In the genomic region with DNA sequence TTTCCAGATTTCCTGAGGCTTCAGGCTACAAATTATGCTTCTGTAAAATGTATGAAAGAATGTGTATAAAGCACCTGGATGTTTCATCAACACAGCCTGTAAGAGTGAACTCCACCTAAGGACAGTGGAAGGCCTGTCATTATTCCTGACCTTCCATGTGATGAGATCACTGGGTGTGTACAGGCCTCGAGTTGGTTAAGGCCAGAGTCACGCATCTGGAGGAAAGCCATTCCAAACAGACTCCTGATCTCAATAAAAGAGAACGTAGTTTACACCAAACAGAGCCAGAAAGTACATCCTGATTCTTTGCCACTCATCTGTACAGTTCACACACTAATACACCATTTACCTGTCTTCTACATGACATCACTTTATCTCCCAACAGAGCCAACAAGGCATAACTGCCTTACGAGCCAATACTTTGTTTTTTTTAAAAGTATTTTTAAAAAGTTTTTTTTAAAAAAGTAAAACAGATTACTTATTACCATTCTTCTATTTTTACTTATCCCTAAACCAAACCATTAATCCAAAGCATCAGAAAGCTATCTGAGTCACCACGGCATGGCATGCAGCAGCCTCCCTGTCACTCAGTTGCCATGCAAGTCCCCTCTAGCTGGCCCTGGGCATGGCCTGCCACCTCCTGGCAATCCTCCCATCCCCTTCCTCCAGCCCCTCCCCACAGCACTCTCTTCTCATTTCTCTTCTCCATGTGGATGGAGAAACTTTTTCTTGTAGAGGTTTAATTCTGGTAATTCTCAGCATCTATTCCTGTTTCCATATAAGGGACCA, we compare ENCODE assay signal across 9 cellular contexts.
DNase-seq lines count a peak whose midpoint lies in the region; ATAC-seq, FAIRE-seq and TF ChIP-seq lines count a peak whose summit lies in the region.
"Had no signal": no experiment of that assay in that cellular context is flagged by ENCODE, and none has a peak within 500 bp of the region (broad histone marks: within the 10 kb centered on the region; RNA-seq: fewer than 3 reads in every experiment).

No MANE protein-coding gene starts in this region.

- H3K27ac ChIP-seq in suprapubic skin = peak overlapping the region; percentile 76

- WGBS in suprapubic skin = 31% methylated on average over 5 of the region's 5 CpGs

- no peaks in the 10 kb centered on the region for H3K9me3 Mint-ChIP-seq in activated T-helper 17 cell treated with anti-CD3 and anti-CD28 coated beads, Interleukin-2, amount 50 U/mL, for 72 hours
- H3K9me3 Mint-ChIP-seq: activated CD4-positive, alpha-beta T cell treated with anti-CD3 and anti-CD28 coated beads, Interleukin-2, amount 10 ng/mL, durations not matched to agents 24 days and 14 days had no signal

- H3K4me1 Mint-ChIP-seq in activated T-helper 17 cell treated with anti-CD3 and anti-CD28 coated beads, Interleukin-2, amount 50 U/mL, for 72 hours = peaks cover 6% of the 10 kb centered on the region

- TF ChIP-seq POLR2A in suprapubic skin (IDR thresholded peaks at IDR 0.05) = no peak

- H3K4me3 ChIP-seq in bronchial epithelial cell (ENCODE audit: low read depth, low read length) (no peak overlapping the region), suprapubic skin (no peak overlapping the region)

- DNase-seq in LHCN-M2 (ENCODE audit: low read depth) (peak; percentile 85), bronchial epithelial cell (ENCODE audit: low read depth) (peak; percentile 78), hepatic stellate cell (ENCODE audit: low spot score) (peak; percentile 73), suprapubic skin (ENCODE audit: low spot score in 2 of 2) (no peak)
- DNase-seq in activated CD4-positive, CD25-positive, alpha-beta regulatory T cell (lab: John Stamatoyannopoulos, UW) = no peak
- DNase-seq: activated CD4-positive, alpha-beta T cell treated with anti-CD3 and anti-CD28 coated beads, Interleukin-2, amount 10 ng/mL, durations not matched to agents 24 days and 14 days; kidney had no signal

- H3K27me3 Mint-ChIP-seq in activated T-helper 17 cell treated with anti-CD3 and anti-CD28 coated beads, Interleukin-2, amount 50 U/mL, for 72 hours = no peaks in the 10 kb centered on the region
- H3K27me3 Mint-ChIP-seq: activated CD4-positive, alpha-beta T cell treated with anti-CD3 and anti-CD28 coated beads, Interleukin-2, amount 10 ng/mL, durations not matched to agents 24 days and 14 days had no signal

- no peak for FAIRE-seq in bronchial epithelial cell (lab: Jason Lieb, UNC)
- FAIRE-seq: kidney had no signal

- H3K27ac Mint-ChIP-seq in activated T-helper 17 cell treated with anti-CD3 and anti-CD28 coated beads, Interleukin-2, amount 50 U/mL, for 72 hours = no peak overlapping the region
- H3K27ac Mint-ChIP-seq: activated CD4-positive, alpha-beta T cell treated with anti-CD3 and anti-CD28 coated beads, Interleukin-2, amount 10 ng/mL, durations not matched to agents 24 days and 14 days had no signal

- H3K4me3 Mint-ChIP-seq in activated T-helper 17 cell treated with anti-CD3 and anti-CD28 coated beads, Interleukin-2, amount 50 U/mL, for 72 hours = no peak overlapping the region
- H3K4me3 Mint-ChIP-seq: activated CD4-positive, alpha-beta T cell treated with anti-CD3 and anti-CD28 coated beads, Interleukin-2, amount 10 ng/mL, durations not matched to agents 24 days and 14 days had no signal

- H3K36me3 Mint-ChIP-seq in activated T-helper 17 cell treated with anti-CD3 and anti-CD28 coated beads, Interleukin-2, amount 50 U/mL, for 72 hours (ENCODE audit: low read depth) = peaks cover 100% of the 10 kb centered on the region

- ATAC-seq in activated T-helper 17 cell treated with anti-CD3 and anti-CD28 coated beads, Interleukin-2, amount 50 U/mL, for 72 hours (replicated peaks) = no peak
- no peak for ATAC-seq in GM21526 (IDR thresholded peaks at IDR 0.05; ENCODE audit: low FRiP score, unreplicated experiment)

- TF ChIP-seq EP300 in suprapubic skin (IDR thresholded peaks at IDR 0.05) = no peak

- H3K36me3 ChIP-seq in bronchial epithelial cell (ENCODE audit: control insufficient read depth, insufficient read depth, low read length) = peaks cover 24% of the 10 kb centered on the region
- H3K36me3 ChIP-seq in suprapubic skin = peaks cover 56% of the 10 kb centered on the region

- no peaks in the 10 kb centered on the region for H3K9me3 ChIP-seq in suprapubic skin

- H3K27me3 ChIP-seq in bronchial epithelial cell (ENCODE audit: control insufficient read depth, insufficient read depth, low read length) (no peaks in the 10 kb centered on the region), suprapubic skin (no peaks in the 10 kb centered on the region)

- H3K4me1 ChIP-seq in suprapubic skin = peaks cover 21% of the 10 kb centered on the region

- no peak for TF ChIP-seq CTCF in bronchial epithelial cell (IDR thresholded peaks at IDR 0.05; ENCODE audit: insufficient read depth, low read length, severe bottlenecking)
- TF ChIP-seq CTCF in suprapubic skin (IDR thresholded peaks at IDR 0.05) = no peak

Comparison
In these comparisons a context has a peak if more than half of its experiments do, and no peak if none do; other contexts are left out.
1. DNase-seq: peak in LHCN-M2 (single experiment), bronchial epithelial cell (single experiment) and hepatic stellate cell (single experiment); none in suprapubic skin (0 of 2) and activated CD4-positive, CD25-positive, alpha-beta regulatory T cell (0 of 4).